2 cellular contexts compared by ENCODE assay signal in genomic region chr2:158904620-158905177, GRCh38.
TF ChIP-seq lines count a peak whose summit lies in the region.

No MANE protein-coding gene starts in this region.

TF ChIP-seq in SK-N-SH, 30 proteins besides CTCF, POLR2A, EP300 and RAD21 (continued from another document):
- TF ChIP-seq, protein P1, sequence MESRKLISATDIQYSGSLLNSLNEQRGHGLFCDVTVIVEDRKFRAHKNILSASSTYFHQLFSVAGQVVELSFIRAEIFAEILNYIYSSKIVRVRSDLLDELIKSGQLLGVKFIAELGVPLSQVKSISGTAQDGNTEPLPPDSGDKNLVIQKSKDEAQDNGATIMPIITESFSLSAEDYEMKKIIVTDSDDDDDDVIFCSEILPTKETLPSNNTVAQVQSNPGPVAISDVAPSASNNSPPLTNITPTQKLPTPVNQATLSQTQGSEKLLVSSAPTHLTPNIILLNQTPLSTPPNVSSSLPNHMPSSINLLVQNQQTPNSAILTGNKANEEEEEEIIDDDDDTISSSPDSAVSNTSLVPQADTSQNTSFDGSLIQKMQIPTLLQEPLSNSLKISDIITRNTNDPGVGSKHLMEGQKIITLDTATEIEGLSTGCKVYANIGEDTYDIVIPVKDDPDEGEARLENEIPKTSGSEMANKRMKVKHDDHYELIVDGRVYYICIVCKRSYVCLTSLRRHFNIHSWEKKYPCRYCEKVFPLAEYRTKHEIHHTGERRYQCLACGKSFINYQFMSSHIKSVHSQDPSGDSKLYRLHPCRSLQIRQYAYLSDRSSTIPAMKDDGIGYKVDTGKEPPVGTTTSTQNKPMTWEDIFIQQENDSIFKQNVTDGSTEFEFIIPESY (IDR thresholded peaks at IDR 0.05; ENCODE audit: borderline replicate concordance, low read depth): no peak
- TF ChIP-seq CHD2 (IDR thresholded peaks at IDR 0.05; ENCODE audit: low read length, partially characterized antibody) (no peak), RCOR1 (IDR thresholded peaks at IDR 0.05; ENCODE audit: low read length) (no peak)
- TF ChIP-seq, protein P2, sequence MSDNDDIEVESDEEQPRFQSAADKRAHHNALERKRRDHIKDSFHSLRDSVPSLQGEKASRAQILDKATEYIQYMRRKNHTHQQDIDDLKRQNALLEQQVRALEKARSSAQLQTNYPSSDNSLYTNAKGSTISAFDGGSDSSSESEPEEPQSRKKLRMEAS (IDR thresholded peaks at IDR 0.05; ENCODE audit: low read depth): no peak

TF ChIP-seq in SK-N-SH treated with all-trans-retinoic acid at 6 μM for 48 hours, 23 proteins besides CTCF, POLR2A, EP300 and RAD21 (continued from another document):
- no peak for TF ChIP-seq ARNTL (CRISPR knock-in tag; IDR thresholded peaks at IDR 0.05; ENCODE audit: borderline replicate concordance, low read depth)
- TF ChIP-seq ZFP30 (CRISPR knock-in tag; IDR thresholded peaks at IDR 0.05): no peak
- no peak for TF ChIP-seq PPARA (CRISPR knock-in tag; IDR thresholded peaks at IDR 0.05; ENCODE audit: borderline replicate concordance)
- TF ChIP-seq GLIS3 (CRISPR knock-in tag; IDR thresholded peaks at IDR 0.05): no peak
- no peak for TF ChIP-seq CSDC2 (CRISPR knock-in tag; IDR thresholded peaks at IDR 0.05)
- TF ChIP-seq ZNF8 (CRISPR knock-in tag; IDR thresholded peaks at IDR 0.05): no peak
- no peak for TF ChIP-seq BACH2 (CRISPR knock-in tag; IDR thresholded peaks at IDR 0.05; ENCODE audit: borderline replicate concordance)
- no peak for TF ChIP-seq TOX (CRISPR knock-in tag; IDR thresholded peaks at IDR 0.05; ENCODE audit: borderline replicate concordance)
- TF ChIP-seq SNAI2 (CRISPR knock-in tag; IDR thresholded peaks at IDR 0.05): no peak
